In the genomic region with DNA sequence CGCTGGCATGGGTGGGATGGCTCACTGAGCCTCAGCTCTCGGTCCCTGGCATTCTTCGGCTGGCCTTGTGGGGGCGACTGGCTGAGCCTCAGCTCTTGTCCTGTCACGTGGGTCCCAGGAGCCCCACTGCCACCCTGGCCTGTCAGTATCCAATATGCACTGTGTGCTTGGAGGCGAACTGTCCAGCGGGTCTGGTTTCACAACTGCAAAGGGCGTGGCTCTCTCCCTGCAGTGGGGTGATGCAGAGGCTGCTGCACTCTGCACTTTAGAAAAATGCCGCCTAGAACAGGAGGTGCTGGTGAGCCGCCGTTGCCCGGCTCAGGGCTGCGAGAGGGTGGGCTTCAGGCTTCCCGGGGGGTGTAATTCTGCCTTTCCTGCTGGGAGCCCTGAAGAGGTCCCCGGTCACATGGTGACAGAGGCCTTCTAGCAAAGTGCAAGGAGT, we compare ENCODE assay signal across 1 cellular context.
TF ChIP-seq lines count a peak whose summit lies in the region.

No MANE protein-coding gene starts in this region.

TF ChIP-seq in HepG2, 621 proteins besides CTCF, POLR2A, EP300 and RAD21 (continued from another document and continues in another):
- TF ChIP-seq, protein P1, sequence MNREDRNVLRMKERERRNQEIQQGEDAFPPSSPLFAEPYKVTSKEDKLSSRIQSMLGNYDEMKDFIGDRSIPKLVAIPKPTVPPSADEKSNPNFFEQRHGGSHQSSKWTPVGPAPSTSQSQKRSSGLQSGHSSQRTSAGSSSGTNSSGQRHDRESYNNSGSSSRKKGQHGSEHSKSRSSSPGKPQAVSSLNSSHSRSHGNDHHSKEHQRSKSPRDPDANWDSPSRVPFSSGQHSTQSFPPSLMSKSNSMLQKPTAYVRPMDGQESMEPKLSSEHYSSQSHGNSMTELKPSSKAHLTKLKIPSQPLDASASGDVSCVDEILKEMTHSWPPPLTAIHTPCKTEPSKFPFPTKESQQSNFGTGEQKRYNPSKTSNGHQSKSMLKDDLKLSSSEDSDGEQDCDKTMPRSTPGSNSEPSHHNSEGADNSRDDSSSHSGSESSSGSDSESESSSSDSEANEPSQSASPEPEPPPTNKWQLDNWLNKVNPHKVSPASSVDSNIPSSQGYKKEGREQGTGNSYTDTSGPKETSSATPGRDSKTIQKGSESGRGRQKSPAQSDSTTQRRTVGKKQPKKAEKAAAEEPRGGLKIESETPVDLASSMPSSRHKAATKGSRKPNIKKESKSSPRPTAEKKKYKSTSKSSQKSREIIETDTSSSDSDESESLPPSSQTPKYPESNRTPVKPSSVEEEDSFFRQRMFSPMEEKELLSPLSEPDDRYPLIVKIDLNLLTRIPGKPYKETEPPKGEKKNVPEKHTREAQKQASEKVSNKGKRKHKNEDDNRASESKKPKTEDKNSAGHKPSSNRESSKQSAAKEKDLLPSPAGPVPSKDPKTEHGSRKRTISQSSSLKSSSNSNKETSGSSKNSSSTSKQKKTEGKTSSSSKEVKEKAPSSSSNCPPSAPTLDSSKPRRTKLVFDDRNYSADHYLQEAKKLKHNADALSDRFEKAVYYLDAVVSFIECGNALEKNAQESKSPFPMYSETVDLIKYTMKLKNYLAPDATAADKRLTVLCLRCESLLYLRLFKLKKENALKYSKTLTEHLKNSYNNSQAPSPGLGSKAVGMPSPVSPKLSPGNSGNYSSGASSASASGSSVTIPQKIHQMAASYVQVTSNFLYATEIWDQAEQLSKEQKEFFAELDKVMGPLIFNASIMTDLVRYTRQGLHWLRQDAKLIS (CRISPR knock-in tag; IDR thresholded peaks at IDR 0.05) = no peak
- TF ChIP-seq JUNB (CRISPR knock-in tag; IDR thresholded peaks at IDR 0.05; ENCODE audit: borderline replicate concordance) (no peak), FLYWCH1 (CRISPR knock-in tag; IDR thresholded peaks at IDR 0.05) (0 out of 2 replicates have a peak, but pooled peaks have one; percentile 61), FOXA1 (IDR thresholded peaks at IDR 0.05) (no peak), FOXA1 (CRISPR knock-in tag; IDR thresholded peaks at IDR 0.05) (no peak), PHF8 (CRISPR knock-in tag; IDR thresholded peaks at IDR 0.05) (no peak), XRCC5 (optimal IDR thresholded peaks at IDR 0.05; ENCODE audit: low read length) (peak; percentile 44), LCORL (IDR thresholded peaks at IDR 0.05) (no peak), LCORL (CRISPR knock-in tag; IDR thresholded peaks at IDR 0.05) (peak; percentile 8; the same call in 1 of the 2 replicates), REXO4 (CRISPR knock-in tag; IDR thresholded peaks at IDR 0.05; ENCODE audit: borderline replicate concordance) (no peak), ZNF674 (CRISPR knock-in tag; IDR thresholded peaks at IDR 0.05; ENCODE audit: low read depth) (no peak), ZNF432 (CRISPR knock-in tag; IDR thresholded peaks at IDR 0.05; ENCODE audit: borderline replicate concordance) (no peak), HDAC2 (CRISPR knock-in tag; IDR thresholded peaks at IDR 0.05) (peak; percentile 71; the same call in 1 of the 2 replicates), MATR3 (CRISPR knock-in tag; IDR thresholded peaks at IDR 0.05) (no peak), WIZ (CRISPR knock-in tag; IDR thresholded peaks at IDR 0.05) (no peak), SMC3 (IDR thresholded peaks at IDR 0.05; ENCODE audit: low read length) (no peak), ZNF878 (CRISPR knock-in tag; IDR thresholded peaks at IDR 0.05) (no peak), FOXK1 (CRISPR knock-in tag; IDR thresholded peaks at IDR 0.05; ENCODE audit: borderline replicate concordance, low read depth) (no peak), TBL1XR1 (IDR thresholded peaks at IDR 0.05; ENCODE audit: borderline replicate concordance, low read length, partially characterized antibody) (no peak), NCOA2 (CRISPR knock-in tag; IDR thresholded peaks at IDR 0.05) (peak; percentile 32; the same call in 1 of the 2 replicates), MED8 (CRISPR knock-in tag; IDR thresholded peaks at IDR 0.05; ENCODE audit: insufficient replicate concordance) (no peak), ZNF703 (CRISPR knock-in tag; IDR thresholded peaks at IDR 0.05; ENCODE audit: borderline replicate concordance) (no peak), ZNF441 (CRISPR knock-in tag; IDR thresholded peaks at IDR 0.05; ENCODE audit: borderline replicate concordance) (no peak), ZNF207 (IDR thresholded peaks at IDR 0.05; ENCODE audit: borderline replicate concordance) (no peak), ZBTB21 (CRISPR knock-in tag; IDR thresholded peaks at IDR 0.05) (no peak), CBX5 (CRISPR knock-in tag; IDR thresholded peaks at IDR 0.05; ENCODE audit: borderline replicate concordance) (no peak), CBX1 (IDR thresholded peaks at IDR 0.05; ENCODE audit: low read depth) (no peak), ZNF75D (CRISPR knock-in tag; IDR thresholded peaks at IDR 0.05; ENCODE audit: borderline replicate concordance) (no peak), ZNF143 (CRISPR knock-in tag; IDR thresholded peaks at IDR 0.05) (0 out of 2 replicates have a peak, but pooled peaks have one; percentile 23)
- TF ChIP-seq, protein P2, sequence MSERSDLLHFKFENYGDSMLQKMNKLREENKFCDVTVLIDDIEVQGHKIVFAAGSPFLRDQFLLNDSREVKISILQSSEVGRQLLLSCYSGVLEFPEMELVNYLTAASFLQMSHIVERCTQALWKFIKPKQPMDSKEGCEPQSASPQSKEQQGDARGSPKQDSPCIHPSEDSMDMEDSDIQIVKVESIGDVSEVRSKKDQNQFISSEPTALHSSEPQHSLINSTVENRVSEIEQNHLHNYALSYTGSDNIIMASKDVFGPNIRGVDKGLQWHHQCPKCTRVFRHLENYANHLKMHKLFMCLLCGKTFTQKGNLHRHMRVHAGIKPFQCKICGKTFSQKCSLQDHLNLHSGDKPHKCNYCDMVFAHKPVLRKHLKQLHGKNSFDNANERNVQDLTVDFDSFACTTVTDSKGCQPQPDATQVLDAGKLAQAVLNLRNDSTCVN (CRISPR knock-in tag; IDR thresholded peaks at IDR 0.05; ENCODE audit: borderline replicate concordance) = no peak
- TF ChIP-seq, protein P3, sequence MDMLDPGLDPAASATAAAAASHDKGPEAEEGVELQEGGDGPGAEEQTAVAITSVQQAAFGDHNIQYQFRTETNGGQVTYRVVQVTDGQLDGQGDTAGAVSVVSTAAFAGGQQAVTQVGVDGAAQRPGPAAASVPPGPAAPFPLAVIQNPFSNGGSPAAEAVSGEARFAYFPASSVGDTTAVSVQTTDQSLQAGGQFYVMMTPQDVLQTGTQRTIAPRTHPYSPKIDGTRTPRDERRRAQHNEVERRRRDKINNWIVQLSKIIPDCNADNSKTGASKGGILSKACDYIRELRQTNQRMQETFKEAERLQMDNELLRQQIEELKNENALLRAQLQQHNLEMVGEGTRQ (IDR thresholded peaks at IDR 0.05; ENCODE audit: low read depth, low read length) = peak; percentile 84
- TF ChIP-seq, protein P3 (CRISPR knock-in tag; IDR thresholded peaks at IDR 0.05; ENCODE audit: borderline replicate concordance) = peak; percentile 92; the same call in 1 of the 2 replicates
- TF ChIP-seq, protein P4, sequence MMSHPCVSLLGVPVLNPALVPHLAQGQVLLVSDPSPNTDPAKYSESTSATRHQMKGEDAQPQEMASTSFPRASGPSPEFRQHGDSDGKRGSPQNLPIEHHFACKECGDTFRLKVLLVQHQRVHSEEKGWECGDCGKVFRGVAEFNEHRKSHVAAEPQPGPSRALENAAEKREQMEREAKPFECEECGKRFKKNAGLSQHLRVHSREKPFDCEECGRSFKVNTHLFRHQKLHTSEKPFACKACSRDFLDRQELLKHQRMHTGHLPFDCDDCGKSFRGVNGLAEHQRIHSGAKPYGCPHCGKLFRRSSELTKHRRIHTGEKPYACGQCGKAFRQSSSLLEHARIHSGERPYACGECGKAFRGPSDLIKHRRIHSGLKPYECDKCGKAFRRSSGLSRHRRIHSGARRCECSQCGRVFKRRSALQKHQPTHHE (CRISPR knock-in tag; IDR thresholded peaks at IDR 0.05; ENCODE audit: borderline replicate concordance) = no peak
- TF ChIP-seq, protein P5, sequence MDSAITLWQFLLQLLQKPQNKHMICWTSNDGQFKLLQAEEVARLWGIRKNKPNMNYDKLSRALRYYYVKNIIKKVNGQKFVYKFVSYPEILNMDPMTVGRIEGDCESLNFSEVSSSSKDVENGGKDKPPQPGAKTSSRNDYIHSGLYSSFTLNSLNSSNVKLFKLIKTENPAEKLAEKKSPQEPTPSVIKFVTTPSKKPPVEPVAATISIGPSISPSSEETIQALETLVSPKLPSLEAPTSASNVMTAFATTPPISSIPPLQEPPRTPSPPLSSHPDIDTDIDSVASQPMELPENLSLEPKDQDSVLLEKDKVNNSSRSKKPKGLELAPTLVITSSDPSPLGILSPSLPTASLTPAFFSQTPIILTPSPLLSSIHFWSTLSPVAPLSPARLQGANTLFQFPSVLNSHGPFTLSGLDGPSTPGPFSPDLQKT (CRISPR knock-in tag; IDR thresholded peaks at IDR 0.05; ENCODE audit: borderline replicate concordance) = no peak
- TF ChIP-seq, protein P6, sequence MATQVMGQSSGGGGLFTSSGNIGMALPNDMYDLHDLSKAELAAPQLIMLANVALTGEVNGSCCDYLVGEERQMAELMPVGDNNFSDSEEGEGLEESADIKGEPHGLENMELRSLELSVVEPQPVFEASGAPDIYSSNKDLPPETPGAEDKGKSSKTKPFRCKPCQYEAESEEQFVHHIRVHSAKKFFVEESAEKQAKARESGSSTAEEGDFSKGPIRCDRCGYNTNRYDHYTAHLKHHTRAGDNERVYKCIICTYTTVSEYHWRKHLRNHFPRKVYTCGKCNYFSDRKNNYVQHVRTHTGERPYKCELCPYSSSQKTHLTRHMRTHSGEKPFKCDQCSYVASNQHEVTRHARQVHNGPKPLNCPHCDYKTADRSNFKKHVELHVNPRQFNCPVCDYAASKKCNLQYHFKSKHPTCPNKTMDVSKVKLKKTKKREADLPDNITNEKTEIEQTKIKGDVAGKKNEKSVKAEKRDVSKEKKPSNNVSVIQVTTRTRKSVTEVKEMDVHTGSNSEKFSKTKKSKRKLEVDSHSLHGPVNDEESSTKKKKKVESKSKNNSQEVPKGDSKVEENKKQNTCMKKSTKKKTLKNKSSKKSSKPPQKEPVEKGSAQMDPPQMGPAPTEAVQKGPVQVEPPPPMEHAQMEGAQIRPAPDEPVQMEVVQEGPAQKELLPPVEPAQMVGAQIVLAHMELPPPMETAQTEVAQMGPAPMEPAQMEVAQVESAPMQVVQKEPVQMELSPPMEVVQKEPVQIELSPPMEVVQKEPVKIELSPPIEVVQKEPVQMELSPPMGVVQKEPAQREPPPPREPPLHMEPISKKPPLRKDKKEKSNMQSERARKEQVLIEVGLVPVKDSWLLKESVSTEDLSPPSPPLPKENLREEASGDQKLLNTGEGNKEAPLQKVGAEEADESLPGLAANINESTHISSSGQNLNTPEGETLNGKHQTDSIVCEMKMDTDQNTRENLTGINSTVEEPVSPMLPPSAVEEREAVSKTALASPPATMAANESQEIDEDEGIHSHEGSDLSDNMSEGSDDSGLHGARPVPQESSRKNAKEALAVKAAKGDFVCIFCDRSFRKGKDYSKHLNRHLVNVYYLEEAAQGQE (IDR thresholded peaks at IDR 0.05; ENCODE audit: borderline replicate concordance in 1 of 2, low read depth in 1 of 2, low read length in 2 of 2) = no peak
- TF ChIP-seq, protein P7, sequence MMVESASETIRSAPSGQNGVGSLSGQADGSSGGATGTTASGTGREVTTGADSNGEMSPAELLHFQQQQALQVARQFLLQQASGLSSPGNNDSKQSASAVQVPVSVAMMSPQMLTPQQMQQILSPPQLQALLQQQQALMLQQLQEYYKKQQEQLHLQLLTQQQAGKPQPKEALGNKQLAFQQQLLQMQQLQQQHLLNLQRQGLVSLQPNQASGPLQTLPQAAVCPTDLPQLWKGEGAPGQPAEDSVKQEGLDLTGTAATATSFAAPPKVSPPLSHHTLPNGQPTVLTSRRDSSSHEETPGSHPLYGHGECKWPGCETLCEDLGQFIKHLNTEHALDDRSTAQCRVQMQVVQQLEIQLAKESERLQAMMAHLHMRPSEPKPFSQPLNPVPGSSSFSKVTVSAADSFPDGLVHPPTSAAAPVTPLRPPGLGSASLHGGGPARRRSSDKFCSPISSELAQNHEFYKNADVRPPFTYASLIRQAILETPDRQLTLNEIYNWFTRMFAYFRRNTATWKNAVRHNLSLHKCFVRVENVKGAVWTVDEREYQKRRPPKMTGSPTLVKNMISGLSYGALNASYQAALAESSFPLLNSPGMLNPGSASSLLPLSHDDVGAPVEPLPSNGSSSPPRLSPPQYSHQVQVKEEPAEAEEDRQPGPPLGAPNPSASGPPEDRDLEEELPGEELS (CRISPR knock-in tag; IDR thresholded peaks at IDR 0.05) = no peak; the same call in 1 of the 2 replicates
- TF ChIP-seq, protein P8, sequence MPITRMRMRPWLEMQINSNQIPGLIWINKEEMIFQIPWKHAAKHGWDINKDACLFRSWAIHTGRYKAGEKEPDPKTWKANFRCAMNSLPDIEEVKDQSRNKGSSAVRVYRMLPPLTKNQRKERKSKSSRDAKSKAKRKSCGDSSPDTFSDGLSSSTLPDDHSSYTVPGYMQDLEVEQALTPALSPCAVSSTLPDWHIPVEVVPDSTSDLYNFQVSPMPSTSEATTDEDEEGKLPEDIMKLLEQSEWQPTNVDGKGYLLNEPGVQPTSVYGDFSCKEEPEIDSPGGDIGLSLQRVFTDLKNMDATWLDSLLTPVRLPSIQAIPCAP (CRISPR knock-in tag; IDR thresholded peaks at IDR 0.05; ENCODE audit: low read depth) = no peak
- TF ChIP-seq, protein P9, sequence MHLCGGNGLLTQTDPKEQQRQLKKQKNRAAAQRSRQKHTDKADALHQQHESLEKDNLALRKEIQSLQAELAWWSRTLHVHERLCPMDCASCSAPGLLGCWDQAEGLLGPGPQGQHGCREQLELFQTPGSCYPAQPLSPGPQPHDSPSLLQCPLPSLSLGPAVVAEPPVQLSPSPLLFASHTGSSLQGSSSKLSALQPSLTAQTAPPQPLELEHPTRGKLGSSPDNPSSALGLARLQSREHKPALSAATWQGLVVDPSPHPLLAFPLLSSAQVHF (CRISPR knock-in tag; IDR thresholded peaks at IDR 0.05) = no peak
- TF ChIP-seq, protein P10, sequence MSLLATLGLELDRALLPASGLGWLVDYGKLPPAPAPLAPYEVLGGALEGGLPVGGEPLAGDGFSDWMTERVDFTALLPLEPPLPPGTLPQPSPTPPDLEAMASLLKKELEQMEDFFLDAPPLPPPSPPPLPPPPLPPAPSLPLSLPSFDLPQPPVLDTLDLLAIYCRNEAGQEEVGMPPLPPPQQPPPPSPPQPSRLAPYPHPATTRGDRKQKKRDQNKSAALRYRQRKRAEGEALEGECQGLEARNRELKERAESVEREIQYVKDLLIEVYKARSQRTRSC (CRISPR knock-in tag; IDR thresholded peaks at IDR 0.05; ENCODE audit: low read depth) = no peak
- TF ChIP-seq, protein P11, sequence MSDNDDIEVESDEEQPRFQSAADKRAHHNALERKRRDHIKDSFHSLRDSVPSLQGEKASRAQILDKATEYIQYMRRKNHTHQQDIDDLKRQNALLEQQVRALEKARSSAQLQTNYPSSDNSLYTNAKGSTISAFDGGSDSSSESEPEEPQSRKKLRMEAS (IDR thresholded peaks at IDR 0.05) = peak; percentile 71; the same call in 1 of the 2 replicates
- TF ChIP-seq, protein P12, sequence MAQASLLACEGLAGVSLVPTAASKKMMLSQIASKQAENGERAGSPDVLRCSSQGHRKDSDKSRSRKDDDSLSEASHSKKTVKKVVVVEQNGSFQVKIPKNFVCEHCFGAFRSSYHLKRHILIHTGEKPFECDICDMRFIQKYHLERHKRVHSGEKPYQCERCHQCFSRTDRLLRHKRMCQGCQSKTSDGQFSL (CRISPR knock-in tag; IDR thresholded peaks at IDR 0.05) = no peak
